Comparison of ENCODE assay signal across 9 cellular contexts in genomic region chr7:138008588-138009349, GRCh38. TPM values are rescaled to one million over a fixed set of nuclear protein-coding genes. Genes with fewer than 3 reads are reported as not detected.
DNase-seq lines count a peak whose midpoint lies in the region; ATAC-seq and TF ChIP-seq lines count a peak whose summit lies in the region.
"Had no signal": no experiment of that assay in that cellular context is flagged by ENCODE, and none has a peak within 500 bp of the region (broad histone marks: within the 10 kb centered on the region; RNA-seq: fewer than 3 reads in every experiment).

No MANE protein-coding gene starts in this region.

- H3K4me1 ChIP-seq in CD4-positive, alpha-beta memory T cell (ENCODE audit: insufficient read depth, low read length), result no peaks in the 10 kb centered on the region
- H3K4me1 ChIP-seq in MM.1S (ENCODE audit: low read length) (peaks cover 14% of the 10 kb centered on the region), thyroid gland (peaks cover 6 to 24% of the 10 kb centered on the region in 2 donors)

- H3K4me2 ChIP-seq in MM.1S (ENCODE audit: low read depth, low read length), result peak overlapping the region; percentile 51

- no peaks in the 10 kb centered on the region for H4K20me1 ChIP-seq in MM.1S (ENCODE audit: insufficient read depth, low read length)

- H3K9me3 Mint-ChIP-seq in CD4-positive, alpha-beta memory T cell, result no peaks in the 10 kb centered on the region
- H3K9me3 Mint-ChIP-seq: T-helper 1 cell treated with Interleukin-12 subunit alpha and Interleukin-12 subunit beta and Interleukin-4 antibody, amounts not matched to agents 30 μg/mL and 1 μg/mL, for 36 hours had no signal

- peak; percentile 94 for TF ChIP-seq CTCF in MM.1S (IDR thresholded peaks at IDR 0.05; ENCODE audit: low read length)
- peak; percentile 82 for TF ChIP-seq CTCF in cardiac fibroblast (IDR thresholded peaks at IDR 0.05; ENCODE audit: low read depth, low read length)
- peak; percentile 82 to 95 (median 90) for TF ChIP-seq CTCF in thyroid gland (IDR thresholded peaks at IDR 0.05)

- H2AFZ ChIP-seq in MM.1S (ENCODE audit: low read length), result peak overlapping the region; percentile 94

- no peak overlapping the region for H3K4me3 ChIP-seq in CD4-positive, alpha-beta memory T cell (ENCODE audit: low read length in 2 of 2)
- H3K4me3 ChIP-seq in MM.1S (ENCODE audit: low read length) (peak overlapping the region; percentile 22; the same call in 1 of the 2 replicates), cardiac fibroblast (replicated peaks in 1 of 2; ENCODE audit: low read depth in 2 of 2, low read length in 2 of 2) (no peak overlapping the region), thyroid gland (replicated peaks in 1 of 3) (no peak overlapping the region)

- intact Hi-C loops in CD4-positive, alpha-beta memory T cell (cut with micrococcal nuclease), result loop anchor here (1.0 to 2.0 kb wide), 3 partner anchors 105 to 402 kb away; no protein-coding TSS in a partner anchor
- intact Hi-C loops in thyroid gland (cut with DNase I), result loop anchor here (2.0 kb wide), 1 partner anchor 106 kb away; no protein-coding TSS in a partner anchor

- CTCF ChIA-PET in CD4-positive, alpha-beta memory T cell (lab: Charles Lee; ENCODE audit: partially characterized antibody), result interaction anchor here (0.7 to 14.9 kb wide), 22 partner anchors 8 to 730 kb away, joined by 3 to 594 read pairs (median 5); no protein-coding TSS in a partner anchor

- no peaks in the 10 kb centered on the region for H3K36me3 ChIP-seq in CD4-positive, alpha-beta memory T cell (ENCODE audit: insufficient read depth, low read length)
- H3K36me3 ChIP-seq in MM.1S (replicated peaks; ENCODE audit: insufficient read depth, low read length) (no peaks in the 10 kb centered on the region), thyroid gland (no peaks in the 10 kb centered on the region)

- POLR2A ChIA-PET in CD4-positive, alpha-beta memory T cell (lab: Charles Lee; ENCODE audit: partially characterized antibody), result interaction anchor here (1.2 to 1.6 kb wide), 2 partner anchors 105 to 106 kb away, joined by 3 to 6 read pairs; no protein-coding TSS in a partner anchor

- peak overlapping the region; percentile 43; the same call in 1 of the 2 replicates for H3K9ac ChIP-seq in MM.1S (ENCODE audit: low read length)

- ATAC-seq in GM18858 (IDR thresholded peaks at IDR 0.05; ENCODE audit: unreplicated experiment) (peak; percentile 47), GM18520 (IDR thresholded peaks at IDR 0.05; ENCODE audit: unreplicated experiment) (no peak)

- H3K36me3 Mint-ChIP-seq in CD4-positive, alpha-beta memory T cell, result no peaks in the 10 kb centered on the region

- H3K27me3 ChIP-seq in CD4-positive, alpha-beta memory T cell (ENCODE audit: insufficient read depth, low read length), result no peaks in the 10 kb centered on the region
- H3K27me3 ChIP-seq in MM.1S (replicated peaks; ENCODE audit: insufficient read depth, low read length), result no peaks in the 10 kb centered on the region
- no peaks in the 10 kb centered on the region for H3K27me3 ChIP-seq in thyroid gland

- peaks cover 0 to 4% (median 3%) of the 10 kb centered on the region in 4 donors for H3K4me1 Mint-ChIP-seq in CD4-positive, alpha-beta memory T cell

- H3K27ac Mint-ChIP-seq in CD4-positive, alpha-beta memory T cell, result peak overlapping the region in 1 of 7 donors; percentile 57
- H3K27ac Mint-ChIP-seq: T-helper 1 cell treated with Interleukin-12 subunit alpha and Interleukin-12 subunit beta and Interleukin-4 antibody, amounts not matched to agents 30 μg/mL and 1 μg/mL, for 36 hours had no signal

- H3K4me3 Mint-ChIP-seq in CD4-positive, alpha-beta memory T cell, result peak overlapping the region in 2 of 8 donors; percentile 39 to 68
- H3K4me3 Mint-ChIP-seq: T-helper 1 cell treated with Interleukin-12 subunit alpha and Interleukin-12 subunit beta and Interleukin-4 antibody, amounts not matched to agents 30 μg/mL and 1 μg/mL, for 36 hours had no signal

- H3K27me3 Mint-ChIP-seq in CD4-positive, alpha-beta memory T cell, result no peaks in the 10 kb centered on the region

- H3K79me2 ChIP-seq in MM.1S (ENCODE audit: low read length), result no peaks in the 10 kb centered on the region

- no peaks in the 10 kb centered on the region for H3K9me2 ChIP-seq in MM.1S (replicated peaks; ENCODE audit: insufficient read depth, low read length)

- H3F3A ChIP-seq in MM.1S (ENCODE audit: insufficient read depth, low read length), result no peaks in the 10 kb centered on the region

- H3K9me3 ChIP-seq in CD4-positive, alpha-beta memory T cell (ENCODE audit: control insufficient read depth in 1 of 2, low read length in 2 of 2), result no peaks in the 10 kb centered on the region
- H3K9me3 ChIP-seq in MM.1S (replicated peaks; ENCODE audit: insufficient read depth, low read length) (no peaks in the 10 kb centered on the region), thyroid gland (no peaks in the 10 kb centered on the region)

- no peak for TF ChIP-seq POLR2A in thyroid gland (IDR thresholded peaks at IDR 0.05)

- no peak overlapping the region for H3K27ac ChIP-seq in CD4-positive, alpha-beta memory T cell (ENCODE audit: low read depth, low read length)
- H3K27ac ChIP-seq in MM.1S (ENCODE audit: low read length) (no peak overlapping the region), thyroid gland (peak overlapping the region; percentile 57 to 92 (median 91))

- WGBS in thyroid gland, 2 donors, result 50 to 54% methylated on average over 17 of the region's 17 CpGs

- peak in 4 of 5 donors; percentile 50 to 60 (median 55) for DNase-seq in CD4-positive, alpha-beta memory T cell
- peak; percentile 83 for DNase-seq in MM.1S
- peak; percentile 47 to 71 for DNase-seq in SHP77 (lab: John Stamatoyannopoulos, UW)
- DNase-seq in cardiac fibroblast (ENCODE audit: low read depth in 2 of 2), result peak; percentile 82 to 83
- peak; percentile 86 for DNase-seq in left kidney (ENCODE audit: low read depth, low spot score)
- peak; percentile 37 to 51 for DNase-seq in thyroid gland

RNA-seq across cellular contexts. Expression of gene CREB3L2, which starts 6.9 kb away (rescaled TPM):
- 10 to 100 TPM; 39.3 to 41.3 TPM for total RNA-seq in CD4-positive, alpha-beta memory T cell
- polyA plus RNA-seq in CD4-positive, alpha-beta memory T cell, result 10 to 100 TPM in 1 of 2 donors, 1 to 10 TPM in 1; 6.8 to 17.4 TPM
- 100 to 1,000 TPM in 2 of 4 donors, 10 to 100 TPM in 2; 86.1 to 143 (median 103) TPM for total RNA-seq in thyroid gland

Comparison
In these comparisons a context has a peak if more than half of its experiments do, and no peak if none do; other contexts are left out.
1. H3K27ac ChIP-seq: peak in thyroid gland (3 of 3); none in CD4-positive, alpha-beta memory T cell (single experiment) and MM.1S (single experiment).
2. Peak in every context shown above with its lines, with median percentiles within 50 percentile points of each other: DNase-seq and CTCF ChIP-seq.